In the genomic region with DNA sequence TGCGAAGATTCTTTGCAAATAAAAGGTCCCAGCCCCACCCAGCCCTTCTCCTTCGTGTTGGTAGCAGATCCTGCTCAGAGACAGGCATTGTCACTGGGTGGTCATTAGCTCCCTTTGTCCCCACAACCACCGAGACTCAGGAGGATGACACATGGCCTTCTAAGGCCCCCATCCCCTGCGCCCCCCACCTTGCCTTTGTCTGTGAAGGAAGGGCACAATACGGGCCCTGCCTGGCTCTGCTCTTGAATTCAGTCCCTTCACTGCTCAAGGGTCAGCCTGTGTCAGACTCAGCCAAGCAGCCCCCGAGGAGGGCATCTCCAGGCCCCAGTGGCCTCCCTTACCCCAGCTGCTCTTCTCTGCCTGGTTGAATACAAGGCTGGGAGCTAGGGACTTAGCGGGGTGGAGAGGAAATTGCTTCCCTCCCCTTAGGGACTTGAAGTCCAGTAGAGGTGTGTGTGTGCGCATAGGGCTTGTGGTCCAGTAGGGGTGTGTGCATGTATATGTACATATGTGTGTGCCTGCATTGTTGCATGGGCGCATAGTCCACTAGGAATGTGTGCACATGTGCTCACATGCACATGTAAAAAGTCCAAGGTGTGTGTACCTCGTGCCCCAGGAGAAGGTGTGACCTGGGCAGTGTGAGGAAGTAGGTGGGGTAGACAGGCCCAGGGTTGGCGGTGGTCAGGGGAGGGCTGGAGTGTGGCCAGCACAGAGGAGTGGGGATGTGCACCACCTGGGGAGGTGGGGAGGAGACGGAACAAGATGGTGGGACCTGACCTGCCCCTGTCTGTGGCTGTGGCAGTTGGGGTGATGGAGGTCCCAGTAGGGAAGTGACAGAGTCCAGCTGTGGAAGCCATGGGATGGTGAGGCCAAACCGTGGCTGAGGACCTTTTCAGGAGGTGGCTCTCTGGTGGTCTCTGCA, we compare ENCODE assay signal across 20 cellular contexts. TPM values are rescaled to one million over a fixed set of nuclear protein-coding genes. Genes with fewer than 3 reads are reported as not detected.
DNase-seq lines count a peak whose midpoint lies in the region; ATAC-seq lines count a peak whose summit lies in the region.
"Had no signal": no experiment of that assay in that cellular context is flagged by ENCODE, and none has a peak within 500 bp of the region (broad histone marks: within the 10 kb centered on the region; RNA-seq: fewer than 3 reads in every experiment).

No MANE protein-coding gene starts in this region.

- H3K27me3 Mint-ChIP-seq in activated naive CD4-positive, alpha-beta T cell treated with anti-CD3 and anti-CD28 coated beads, Interleukin-2, amount 10 ng/mL, durations not matched to agents 7 days and 5 days = no peaks in the 10 kb centered on the region
- no peaks in the 10 kb centered on the region for H3K27me3 Mint-ChIP-seq in activated T-helper 17 cell treated with anti-CD3 and anti-CD28 coated beads, Interleukin-2, amount 50 U/mL, for 72 hours
- H3K27me3 Mint-ChIP-seq: activated CD4-positive, alpha-beta T cell treated with anti-CD3 and anti-CD28 coated beads, Interleukin-2, amount 10 ng/mL, durations not matched to agents 7 days and 5 days; CD4-positive, alpha-beta memory T cell had no signal

- H3K9me3 Mint-ChIP-seq in activated naive CD4-positive, alpha-beta T cell treated with anti-CD3 and anti-CD28 coated beads, Interleukin-2, amount 10 ng/mL, durations not matched to agents 7 days and 5 days = peaks cover 15% of the 10 kb centered on the region
- H3K9me3 Mint-ChIP-seq in activated T-helper 17 cell treated with anti-CD3 and anti-CD28 coated beads, Interleukin-2, amount 50 U/mL, for 72 hours = peaks cover 5% of the 10 kb centered on the region

- CTCF ChIA-PET in activated naive CD4-positive, alpha-beta T cell treated with anti-CD3 and anti-CD28 coated beads, Interleukin-2, amount 10 ng/mL, durations not matched to agents 7 days and 5 days (lab: Charles Lee) = no interaction called here

- no peaks in the 10 kb centered on the region for H3K4me1 Mint-ChIP-seq in activated naive CD4-positive, alpha-beta T cell treated with anti-CD3 and anti-CD28 coated beads, Interleukin-2, amount 10 ng/mL, durations not matched to agents 7 days and 5 days
- H3K4me1 Mint-ChIP-seq in activated T-helper 17 cell treated with anti-CD3 and anti-CD28 coated beads, Interleukin-2, amount 50 U/mL, for 72 hours = peaks cover 5% of the 10 kb centered on the region
- H3K4me1 Mint-ChIP-seq: activated CD4-positive, alpha-beta T cell treated with anti-CD3 and anti-CD28 coated beads, Interleukin-2, amount 10 ng/mL, durations not matched to agents 7 days and 5 days; brain had no signal

- no peak for ATAC-seq in activated T-helper 17 cell treated with anti-CD3 and anti-CD28 coated beads, Interleukin-2, amount 50 U/mL, for 72 hours (replicated peaks)
- peak; percentile 17 for ATAC-seq in left colon
- ATAC-seq: right lobe of liver had no signal

- DNase-seq in activated naive CD4-positive, alpha-beta T cell treated with anti-CD3 and anti-CD28 coated beads, Interleukin-2, amount 10 ng/mL, durations not matched to agents 7 days and 5 days = peak; percentile 11
- no peak for DNase-seq in activated naive CD4-positive, alpha-beta T cell treated with anti-CD3 and anti-CD28 coated beads, Interleukin-2, amount 50 U/mL, for 16 hours
- DNase-seq in left colon (no peak), substantia nigra (lab: John Stamatoyannopoulos, UW) (no peak), NCI-H524 (lab: John Stamatoyannopoulos, UW) (no peak), NCI-H526 treated with DMSO at 0.1 percent for 48 hours (lab: John Stamatoyannopoulos, UW) (no peak), activated gamma-delta T cell treated with Interleukin-2 at 50 U/mL for 16 hours (no peak)
- DNase-seq: activated CD4-positive, alpha-beta T cell treated with anti-CD3 and anti-CD28 coated beads, Interleukin-2, amount 10 ng/mL, durations not matched to agents 7 days and 5 days; CD4-positive, alpha-beta memory T cell; colonic mucosa; GF-D8; HFFc6; MG63; NCI-H1417 treated with DMSO at 0.1 percent for 48 hours; NCI-H748 treated with DMSO at 0.1 percent for 48 hours had no signal

- H3K27ac ChIP-seq in substantia nigra (ENCODE audit: low read depth, low read length, poor library complexity, severe bottlenecking) = peak overlapping the region; percentile 69
- H3K27ac ChIP-seq: colonic mucosa, hepatocyte, right lobe of liver, tibial artery had no signal

- no peak overlapping the region for H3K4me3 Mint-ChIP-seq in activated naive CD4-positive, alpha-beta T cell treated with anti-CD3 and anti-CD28 coated beads, Interleukin-2, amount 10 ng/mL, durations not matched to agents 7 days and 5 days
- no peak overlapping the region for H3K4me3 Mint-ChIP-seq in activated T-helper 17 cell treated with anti-CD3 and anti-CD28 coated beads, Interleukin-2, amount 50 U/mL, for 72 hours
- H3K4me3 Mint-ChIP-seq: activated CD4-positive, alpha-beta T cell treated with anti-CD3 and anti-CD28 coated beads, Interleukin-2, amount 10 ng/mL, durations not matched to agents 7 days and 5 days; brain; CD4-positive, alpha-beta memory T cell; HFFc6 had no signal

- intact Hi-C loops in left colon (cut with DNase I, micrococcal nuclease) = no loop called here

- H3K36me3 Mint-ChIP-seq in activated naive CD4-positive, alpha-beta T cell treated with anti-CD3 and anti-CD28 coated beads, Interleukin-2, amount 10 ng/mL, durations not matched to agents 7 days and 5 days = peaks cover 39% of the 10 kb centered on the region
- H3K36me3 Mint-ChIP-seq in activated T-helper 17 cell treated with anti-CD3 and anti-CD28 coated beads, Interleukin-2, amount 50 U/mL, for 72 hours (ENCODE audit: low read depth) = peaks cover 52% of the 10 kb centered on the region

- H3K27ac Mint-ChIP-seq in activated naive CD4-positive, alpha-beta T cell treated with anti-CD3 and anti-CD28 coated beads, Interleukin-2, amount 10 ng/mL, durations not matched to agents 7 days and 5 days = no peak overlapping the region
- peak overlapping the region; percentile 1 for H3K27ac Mint-ChIP-seq in activated T-helper 17 cell treated with anti-CD3 and anti-CD28 coated beads, Interleukin-2, amount 50 U/mL, for 72 hours
- H3K27ac Mint-ChIP-seq: activated CD4-positive, alpha-beta T cell treated with anti-CD3 and anti-CD28 coated beads, Interleukin-2, amount 10 ng/mL, durations not matched to agents 7 days and 5 days; brain; HFFc6 had no signal

RNA-seq across cellular contexts. Expression of gene PHF2, which starts 59.1 kb away (rescaled TPM):
- 10 to 100 TPM; 11.9 to 15.1 TPM for total RNA-seq in activated T-helper 17 cell treated with anti-CD3 and anti-CD28 coated beads, Interleukin-2, amount 50 U/mL, for 72 hours
- total RNA-seq in left colon = 10 to 100 TPM; 21.3 to 22.9 TPM
